14 cellular contexts compared by ENCODE assay signal in genomic region chr15:54506977-54507524, GRCh38.
DNase-seq lines count a peak whose midpoint lies in the region; ATAC-seq and TF ChIP-seq lines count a peak whose summit lies in the region.
"Had no signal": no experiment of that assay in that cellular context is flagged by ENCODE, and none has a peak within 500 bp of the region (broad histone marks: within the 10 kb centered on the region; RNA-seq: fewer than 3 reads in every experiment).

No MANE protein-coding gene starts in this region.

- no peak overlapping the region for H3K4me3 ChIP-seq in MM.1S (ENCODE audit: low read length)
- H3K4me3 ChIP-seq in fibroblast of the aortic adventitia (ENCODE audit: low read depth, low read length): no peak overlapping the region
- H3K4me3 ChIP-seq: A549 had no signal

- no peaks in the 10 kb centered on the region for H3K36me3 ChIP-seq in MM.1S (replicated peaks; ENCODE audit: insufficient read depth, low read length)
- H3K36me3 ChIP-seq: BE2C had no signal

- H3K9me3 Mint-ChIP-seq in mesothelial cell of epicardium: no peaks in the 10 kb centered on the region

- no peaks in the 10 kb centered on the region for H3K9me3 ChIP-seq in MM.1S (replicated peaks; ENCODE audit: insufficient read depth, low read length)
- H3K9me3 ChIP-seq: A549, BE2C had no signal

- no peaks in the 10 kb centered on the region for H3K79me2 ChIP-seq in MM.1S (ENCODE audit: low read length)

- H3K4me1 Mint-ChIP-seq in mesothelial cell of epicardium: peaks cover 20% of the 10 kb centered on the region
- H3K4me1 Mint-ChIP-seq: CD4-positive, alpha-beta memory T cell had no signal

- no peak overlapping the region for H2AFZ ChIP-seq in MM.1S (ENCODE audit: low read length)

- DNase-seq in MM.1S: peak; percentile 31
- DNase-seq in fibroblast of the aortic adventitia (ENCODE audit: low read depth): peak; percentile 1
- peak; percentile 22 for DNase-seq in mucosa of gallbladder (ENCODE audit: low spot score)
- no peak for DNase-seq in mesothelial cell of epicardium (ENCODE audit: low spot score in 2 of 2, unreplicated experiment in 2 of 2)
- DNase-seq in foreskin keratinocyte: no peak
- no peak for DNase-seq in activated CD4-positive, CD25-positive, alpha-beta regulatory T cell (lab: John Stamatoyannopoulos, UW)
- DNase-seq in cardiac septum (ENCODE audit: low spot score): no peak
- DNase-seq: BE2C; CD4-positive, alpha-beta memory T cell; DMS79; HCEC 1CT; HFFc6 had no signal

- H3K4me1 ChIP-seq in MM.1S (ENCODE audit: low read length) (peaks cover 13% of the 10 kb centered on the region), foreskin keratinocyte (no peaks in the 10 kb centered on the region)
- H3K4me1 ChIP-seq: A549, BE2C had no signal

- H3K9ac ChIP-seq in MM.1S (ENCODE audit: low read length): no peak overlapping the region

- intact Hi-C loops in cardiac septum (cut with DNase I): loop anchor here (10.0 kb wide), 1 partner anchor 62 kb away; no protein-coding TSS in a partner anchor

- TF ChIP-seq CTCF in MM.1S (IDR thresholded peaks at IDR 0.05; ENCODE audit: low read length): no peak
- TF ChIP-seq CTCF in fibroblast of the aortic adventitia (IDR thresholded peaks at IDR 0.05; ENCODE audit: insufficient read depth, low read length): no peak
- no peak for TF ChIP-seq CTCF in mesothelial cell of epicardium (IDR thresholded peaks at IDR 0.05; ENCODE audit: unreplicated experiment)
- no peak for TF ChIP-seq CTCF in foreskin keratinocyte (conservative IDR thresholded peaks at IDR 0.05)

- 0 out of 2 replicates have a peak overlapping the region, but pooled peaks have one; percentile 12 for H3K4me2 ChIP-seq in MM.1S (ENCODE audit: low read depth, low read length)
- H3K4me2 ChIP-seq: A549 had no signal

- no peaks in the 10 kb centered on the region for H3K9me2 ChIP-seq in MM.1S (replicated peaks; ENCODE audit: insufficient read depth, low read length)

- H3K27me3 Mint-ChIP-seq in mesothelial cell of epicardium (ENCODE audit: low read depth): no peaks in the 10 kb centered on the region
- H3K27me3 Mint-ChIP-seq: CD4-positive, alpha-beta memory T cell had no signal

- H4K20me1 ChIP-seq in MM.1S (ENCODE audit: insufficient read depth, low read length): no peaks in the 10 kb centered on the region

- H3F3A ChIP-seq in MM.1S (ENCODE audit: insufficient read depth, low read length): no peaks in the 10 kb centered on the region; the same call in 1 of the 2 replicates

- ATAC-seq in foreskin keratinocyte: no peak
- ATAC-seq: A549 had no signal

- H3K36me3 Mint-ChIP-seq in mesothelial cell of epicardium: no peaks in the 10 kb centered on the region
- H3K36me3 Mint-ChIP-seq: CD4-positive, alpha-beta memory T cell had no signal

- H3K27ac ChIP-seq in MM.1S (ENCODE audit: low read length) (no peak overlapping the region), foreskin keratinocyte (no peak overlapping the region)
- H3K27ac ChIP-seq: A549, C4-2B had no signal

- H3K4me3 Mint-ChIP-seq in mesothelial cell of epicardium: no peak overlapping the region
- H3K4me3 Mint-ChIP-seq: CD4-positive, alpha-beta memory T cell; HFFc6 had no signal

- H3K27ac Mint-ChIP-seq in mesothelial cell of epicardium: no peak overlapping the region
- H3K27ac Mint-ChIP-seq: CD4-positive, alpha-beta memory T cell; HFFc6 had no signal

- H3K27me3 ChIP-seq in MM.1S (replicated peaks; ENCODE audit: insufficient read depth, low read length): no peaks in the 10 kb centered on the region
- no peaks in the 10 kb centered on the region for H3K27me3 ChIP-seq in foreskin keratinocyte
- H3K27me3 ChIP-seq: BE2C had no signal

Comparison
In these comparisons a context has a peak if more than half of its experiments do, and no peak if none do; other contexts are left out.
1. DNase-seq: peak in MM.1S (single experiment), fibroblast of the aortic adventitia (single experiment) and mucosa of gallbladder (single experiment); none in mesothelial cell of epicardium (0 of 2), foreskin keratinocyte (0 of 2), activated CD4-positive, CD25-positive, alpha-beta regulatory T cell (0 of 4) and cardiac septum (single experiment).